25 cellular contexts compared by ENCODE assay signal in the genomic region with DNA sequence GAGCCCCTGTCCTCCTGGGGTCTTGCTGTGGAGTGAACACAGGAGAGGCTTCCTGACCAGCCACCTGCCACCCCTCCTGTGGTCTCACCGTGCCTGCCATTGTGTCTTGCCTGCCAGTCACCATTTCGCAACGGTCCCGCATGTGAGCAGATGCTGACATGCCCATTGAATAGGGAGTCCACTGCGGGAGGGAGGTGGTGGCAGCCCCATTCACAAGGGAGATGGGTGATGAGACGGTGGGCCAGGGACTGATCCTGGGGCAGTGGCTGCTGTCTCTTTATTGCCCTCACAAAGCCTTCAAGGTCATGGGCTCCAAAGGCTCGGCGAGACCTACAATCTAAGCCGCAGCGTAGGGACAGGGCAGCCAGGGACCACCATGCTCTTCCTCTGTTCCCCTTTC.
"Had no signal": no experiment of that assay in that cellular context is flagged by ENCODE, and none has a peak within 500 bp of the region (broad histone marks: within the 10 kb centered on the region; RNA-seq: fewer than 3 reads in every experiment).

No MANE protein-coding gene starts in this region.

- H3K4me3 ChIP-seq: left ventricle myocardium inferior, lung, pancreas, prostate gland, sigmoid colon, spleen, suprapubic skin, thoracic aorta, tibial artery, upper lobe of right lung, uterus had no signal

- ATAC-seq: natural killer cell; pancreas; right cardiac atrium; stimulated activated effector memory CD8-positive, alpha-beta T cell treated with anti-CD3 and anti-CD28 coated beads, Interleukin-12 subunit alpha, Interleukin-12 subunit beta, amount 100 ng/mL, for 72 hours had no signal

- DNase-seq: hypothalamus; immature natural killer cell; left ventricle myocardium inferior; mesendoderm; naive B cell; natural killer cell; nucleus accumbens; pancreas; retina; right cardiac atrium; sigmoid colon; small intestine; spleen; stimulated activated CD4-positive, alpha-beta T cell treated with anti-CD3 and anti-CD28 coated beads, Interleukin-4, amount 100 ng/mL, for 24 hours; stimulated activated naive CD4-positive, alpha-beta T cell; tibial artery; trophoblast cell; upper lobe of right lung; uterus had no signal

- H3K9me3 ChIP-seq: pancreas, prostate gland, sigmoid colon, suprapubic skin, thoracic aorta, tibial artery, upper lobe of right lung, uterus had no signal

- H3K4me1 ChIP-seq: left ventricle myocardium inferior, pancreas, prostate gland, sigmoid colon, spleen, suprapubic skin, tibial artery, upper lobe of right lung, uterus had no signal

- H3K27ac ChIP-seq: left ventricle myocardium inferior, pancreas, prostate gland, sigmoid colon, spleen, suprapubic skin, thoracic aorta, tibial artery, upper lobe of right lung, uterus had no signal

- FAIRE-seq: islet of Langerhans, pancreas, small intestine had no signal

- H3K36me3 ChIP-seq: left ventricle myocardium inferior, pancreas, prostate gland, sigmoid colon, spleen, suprapubic skin, thoracic aorta, tibial artery, upper lobe of right lung, uterus had no signal

- H3K27me3 ChIP-seq: pancreas, sigmoid colon, suprapubic skin, upper lobe of right lung, uterus had no signal
